ENCODE assay signal across 8 cellular contexts in genomic region chr2:86105969-86106945, GRCh38. TPM values are rescaled to one million over a fixed set of nuclear protein-coding genes. Genes with fewer than 3 reads are reported as not detected.
DNase-seq lines count a peak whose midpoint lies in the region; ATAC-seq, FAIRE-seq and TF ChIP-seq lines count a peak whose summit lies in the region.

Gene PTCD3 (plus strand): TSS chr2:86106235. CDS start chr2:86106248, 13 bp downstream.

- no peak for TF ChIP-seq EP300 in esophagus muscularis mucosa (IDR thresholded peaks at IDR 0.05)

- TF ChIP-seq CTCF in esophagus muscularis mucosa (IDR thresholded peaks at IDR 0.05) = no peak

- FAIRE-seq in RCC 7860 (lab: Jason Lieb, UNC) = peak; percentile 72

- H3K36me3 ChIP-seq in KOPT-K1 (ENCODE audit: insufficient read depth, low read length) = peaks cover 63% of the 10 kb centered on the region
- H3K36me3 ChIP-seq in esophagus muscularis mucosa = peaks cover 0 to 40% (median 36%) of the 10 kb centered on the region in 4 donors
- H3K36me3 ChIP-seq in muscle layer of duodenum (ENCODE audit: control insufficient read depth in 1 of 2, insufficient read depth in 2 of 2, low read length in 2 of 2) = peaks cover 16 to 27% of the 10 kb centered on the region in 2 donors

- H3K9me3 ChIP-seq in KOPT-K1 (ENCODE audit: insufficient read depth, low read length, poor library complexity, severe bottlenecking) (no peaks in the 10 kb centered on the region), esophagus muscularis mucosa (no peaks in the 10 kb centered on the region), muscle layer of duodenum (ENCODE audit: control insufficient read depth in 1 of 2, low read length in 2 of 2) (no peaks in the 10 kb centered on the region)

- peak; percentile 46 for TF ChIP-seq POLR2A in esophagus muscularis mucosa (IDR thresholded peaks at IDR 0.05; ENCODE audit: low read depth)

- H3K4me1 ChIP-seq in esophagus muscularis mucosa = peaks cover 30 to 47% (median 42%) of the 10 kb centered on the region in 4 donors
- H3K4me1 ChIP-seq in muscle layer of duodenum (ENCODE audit: control insufficient read depth in 1 of 2, insufficient read depth in 2 of 2, low read length in 2 of 2) = peaks cover 11 to 31% of the 10 kb centered on the region in 2 donors

- no peaks in the 10 kb centered on the region for H3K27me3 Mint-ChIP-seq in activated T-cell treated with anti-CD3 and anti-CD28 coated beads, Interleukin-2, amount 50 U/mL, for 72 hours (ENCODE audit: low read depth)

- H3K36me3 Mint-ChIP-seq in activated T-cell treated with anti-CD3 and anti-CD28 coated beads, Interleukin-2, amount 50 U/mL, for 72 hours (ENCODE audit: insufficient read depth in 2 of 2) = peaks cover 26 to 36% of the 10 kb centered on the region in 2 donors

- H3K27ac ChIP-seq in KOPT-K1 (ENCODE audit: low read depth, low read length, poor library complexity, severe bottlenecking) = peak within 1 kb of the TSS; percentile 86
- H3K27ac ChIP-seq in esophagus muscularis mucosa (replicated peaks in 1 of 4) = peak within 1 kb of the TSS; percentile 74 to 89 (median 86)
- H3K27ac ChIP-seq in muscle layer of duodenum (ENCODE audit: low read length) = peak within 1 kb of the TSS; percentile 96

- peak; percentile 87 for ATAC-seq in GM21737 (IDR thresholded peaks at IDR 0.05; ENCODE audit: unreplicated experiment)
- ATAC-seq in activated T-cell treated with anti-CD3 and anti-CD28 coated beads, Interleukin-2, amount 50 U/mL, for 72 hours (replicated peaks in 1 of 2) = peak; percentile 91 to 94

- peaks cover 0 to 4% of the 10 kb centered on the region in 2 donors for H3K9me3 Mint-ChIP-seq in activated T-cell treated with anti-CD3 and anti-CD28 coated beads, Interleukin-2, amount 50 U/mL, for 72 hours

- peak within 1 kb of the TSS; percentile 92 to 95 for H3K4me3 Mint-ChIP-seq in activated T-cell treated with anti-CD3 and anti-CD28 coated beads, Interleukin-2, amount 50 U/mL, for 72 hours

- WGBS in esophagus muscularis mucosa = 2% methylated on average over 38 of the region's 44 CpGs

- peak; percentile 97 for DNase-seq in DMS79 (lab: John Stamatoyannopoulos, UW)
- DNase-seq in RCC 7860 (ENCODE audit: low spot score) = peak; percentile 85
- DNase-seq in activated T-cell treated with anti-CD3 and anti-CD28 coated beads, Interleukin-2, amount 50 U/mL, for 72 hours = peak; percentile 92 to 98
- peak; percentile 98 for DNase-seq in esophagus muscularis mucosa (ENCODE audit: extremely low spot score)
- peak; percentile 84 to 95 for DNase-seq in stimulated activated CD8-positive, alpha-beta memory T cell treated with anti-CD3 and anti-CD28 coated beads, Interleukin-7, amount 100 ng/mL, for 48 hours (ENCODE audit: extremely low read depth in 1 of 2, low read depth in 1 of 2)

- H3K4me3 ChIP-seq in esophagus muscularis mucosa = peak within 1 kb of the TSS; percentile 71 to 85 (median 85)
- peak within 1 kb of the TSS; percentile 93 to 100 for H3K4me3 ChIP-seq in muscle layer of duodenum (ENCODE audit: low read depth in 1 of 2, low read length in 2 of 2)

- intact Hi-C loops in esophagus muscularis mucosa (cut with DNase I) = loop anchor here (5.0 kb wide), 1 partner anchor 521 kb away; no protein-coding TSS in a partner anchor

- H3K4me1 Mint-ChIP-seq in activated T-cell treated with anti-CD3 and anti-CD28 coated beads, Interleukin-2, amount 50 U/mL, for 72 hours (ENCODE audit: low read depth) = peaks cover 71% of the 10 kb centered on the region

- H3K27ac Mint-ChIP-seq in activated T-cell treated with anti-CD3 and anti-CD28 coated beads, Interleukin-2, amount 50 U/mL, for 72 hours = peak within 1 kb of the TSS; percentile 100

- H3K27me3 ChIP-seq in esophagus muscularis mucosa (no peaks in the 10 kb centered on the region), muscle layer of duodenum (ENCODE audit: low read depth, low read length) (no peaks in the 10 kb centered on the region)

RNA-seq across cellular contexts. Expression of gene PTCD3, which starts in this region (rescaled TPM):
- 100 to 1,000 TPM; 155 to 181 TPM for total RNA-seq in activated T-cell treated with anti-CD3 and anti-CD28 coated beads, Interleukin-2, amount 50 U/mL, for 72 hours
- 10 to 100 TPM; 40.4 to 65.1 (median 45.5) TPM for total RNA-seq in esophagus muscularis mucosa

Comparison
In these comparisons a context has a peak if more than half of its experiments do, and no peak if none do; other contexts are left out.
1. Peak in every context shown above with its lines: DNase-seq, ATAC-seq, H3K4me3 ChIP-seq and H3K27ac ChIP-seq.